ENCODE assay signal across 1 cellular context in genomic region chr21:44801468-44802395, GRCh38.
TF ChIP-seq lines count a peak whose summit lies in the region.

Gene UBE2G2, minus strand, starts transcription at chr21:44801820. Its CDS starts 72 bp downstream, at chr21:44801748.

TF ChIP-seq in HCT116, 20 proteins besides CTCF, POLR2A, EP300 and RAD21 (continued from another document):
- TF ChIP-seq, protein P1, sequence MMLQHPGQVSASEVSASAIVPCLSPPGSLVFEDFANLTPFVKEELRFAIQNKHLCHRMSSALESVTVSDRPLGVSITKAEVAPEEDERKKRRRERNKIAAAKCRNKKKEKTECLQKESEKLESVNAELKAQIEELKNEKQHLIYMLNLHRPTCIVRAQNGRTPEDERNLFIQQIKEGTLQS (IDR thresholded peaks at IDR 0.05) = no peak
- peak; percentile 84 for TF ChIP-seq ZFX (IDR thresholded peaks at IDR 0.05)
TF ChIP-seq in HCT116: peak in this region for 5.
